In genomic region chr4:139175647-139176298, GRCh38 we compare ENCODE assay signal across 8 cellular contexts. TPM values are rescaled to one million over a fixed set of nuclear protein-coding genes. Genes with fewer than 3 reads are reported as not detected.
DNase-seq lines count a peak whose midpoint lies in the region; ATAC-seq and TF ChIP-seq lines count a peak whose summit lies in the region.

No MANE protein-coding gene starts in this region.

- CTCF ChIA-PET in activated CD4-positive, alpha-beta T cell treated with anti-CD3 and anti-CD28 coated beads for 36 hours (lab: Charles Lee): interaction anchor here (0.5 to 1.9 kb wide), 3 partner anchors 74 to 145 kb away, joined by 3 to 8 read pairs (median 6); no protein-coding TSS in a partner anchor

- H3K4me1 ChIP-seq in uterus: no peaks in the 10 kb centered on the region

- peaks cover 1% of the 10 kb centered on the region for H3K36me3 Mint-ChIP-seq in activated CD4-positive, alpha-beta T cell treated with anti-CD3 and anti-CD28 coated beads for 36 hours (ENCODE audit: low read depth)
- H3K36me3 Mint-ChIP-seq in mesothelial cell of epicardium: no peaks in the 10 kb centered on the region

- H3K4me1 Mint-ChIP-seq in activated CD4-positive, alpha-beta T cell treated with anti-CD3 and anti-CD28 coated beads for 36 hours: peaks cover 18% of the 10 kb centered on the region
- H3K4me1 Mint-ChIP-seq in mesothelial cell of epicardium: peaks cover 16% of the 10 kb centered on the region

- no peak for TF ChIP-seq CTCF in mesothelial cell of epicardium (IDR thresholded peaks at IDR 0.05; ENCODE audit: unreplicated experiment)
- TF ChIP-seq CTCF in uterus (IDR thresholded peaks at IDR 0.05): peak in 1 of 4 experiments; percentile 25

- peak overlapping the region; percentile 81 for H3K4me3 Mint-ChIP-seq in activated CD4-positive, alpha-beta T cell treated with anti-CD3 and anti-CD28 coated beads for 36 hours
- H3K4me3 Mint-ChIP-seq in mesothelial cell of epicardium: peak overlapping the region; percentile 95

- H3K9me3 Mint-ChIP-seq in activated CD4-positive, alpha-beta T cell treated with anti-CD3 and anti-CD28 coated beads for 36 hours (ENCODE audit: low read depth): no peaks in the 10 kb centered on the region
- H3K9me3 Mint-ChIP-seq in mesothelial cell of epicardium: no peaks in the 10 kb centered on the region

- ATAC-seq in activated CD4-positive, alpha-beta T cell treated with anti-CD3 and anti-CD28 coated beads for 36 hours: no peak

- peaks cover 7% of the 10 kb centered on the region for H3K27me3 Mint-ChIP-seq in activated CD4-positive, alpha-beta T cell treated with anti-CD3 and anti-CD28 coated beads for 36 hours
- H3K27me3 Mint-ChIP-seq in mesothelial cell of epicardium (ENCODE audit: low read depth): peaks cover 8% of the 10 kb centered on the region

- DNase-seq in activated CD4-positive, alpha-beta T cell treated with anti-CD3 and anti-CD28 coated beads for 36 hours: no peak
- no peak for DNase-seq in activated CD4-positive, alpha-beta T cell treated with anti-CD3 and anti-CD28 coated beads for 1 hour
- DNase-seq in NCI-H69 (lab: John Stamatoyannopoulos, UW): peak; percentile 77
- peak; percentile 9 for DNase-seq in cerebellum (ENCODE audit: low spot score)
- no peak for DNase-seq in mesothelial cell of epicardium (ENCODE audit: low spot score in 2 of 2, unreplicated experiment in 2 of 2)
- DNase-seq in uterus: no peak
- no peak for DNase-seq in GM19240 (ENCODE audit: insufficient read length, low spot score)
- DNase-seq in RPMI8226: no peak

- no peaks in the 10 kb centered on the region for H3K27me3 ChIP-seq in uterus

- peak overlapping the region; percentile 75 to 77 for H3K4me3 ChIP-seq in uterus

- no peak for TF ChIP-seq POLR2A in uterus (IDR thresholded peaks at IDR 0.05)

- H3K27ac Mint-ChIP-seq in activated CD4-positive, alpha-beta T cell treated with anti-CD3 and anti-CD28 coated beads for 36 hours: peak overlapping the region; percentile 60
- H3K27ac Mint-ChIP-seq in mesothelial cell of epicardium: peak overlapping the region; percentile 95

- intact Hi-C loops in activated CD4-positive, alpha-beta T cell treated with anti-CD3 and anti-CD28 coated beads for 36 hours (cut with DNase I, micrococcal nuclease): loop anchor here (2.0 to 10.0 kb wide), 8 partner anchors 75 to 1347 kb away; partner anchors contain the start of genes ELMOD2 (in 1 of the 2) and SLC7A11 (in 1 of the 2)
- intact Hi-C loops in uterus (cut with DNase I; ENCODE audit: low total_unique reads): loop anchor here (10.0 kb wide), 1 partner anchor 91 kb away; no protein-coding TSS in a partner anchor

- H3K36me3 ChIP-seq in uterus: no peaks in the 10 kb centered on the region

- H3K9me3 ChIP-seq in uterus: no peaks in the 10 kb centered on the region

- H3K27ac ChIP-seq in uterus: peak overlapping the region; percentile 98

- POLR2A ChIA-PET in activated CD4-positive, alpha-beta T cell treated with anti-CD3 and anti-CD28 coated beads for 36 hours (lab: Charles Lee): interaction anchor here (3.9 kb wide), 1 partner anchor 125 kb away, joined by 34 read pairs; the partner anchor contains the start of genes NAA15 and NDUFC1

RNA-seq across cellular contexts. Expression of gene ELF2, which starts 1.2 kb away (rescaled TPM):
- 10 to 100 TPM; 26.2 to 33.4 TPM for total RNA-seq in activated CD4-positive, alpha-beta T cell treated with anti-CD3 and anti-CD28 coated beads for 36 hours
- total RNA-seq in cerebellum (87.7 TPM), mesothelial cell of epicardium (55.2 to 58.2 TPM (median 57.1 TPM) in 3 replicates), uterus (100 to 1,000 TPM in 2 of 4 donors, 10 to 100 TPM in 2; 65.8 to 103 (median 86.0) TPM)

Comparison
In these comparisons a context has a peak if more than half of its experiments do, and no peak if none do; other contexts are left out.
1. DNase-seq: peak in NCI-H69 (single experiment) and cerebellum (single experiment); none in activated CD4-positive, alpha-beta T cell treated with anti-CD3 and anti-CD28 coated beads for 36 hours (single experiment), activated CD4-positive, alpha-beta T cell treated with anti-CD3 and anti-CD28 coated beads for 1 hour (single experiment), mesothelial cell of epicardium (0 of 2), uterus (0 of 2), GM19240 (single experiment) and RPMI8226 (single experiment).